10 cellular contexts compared by ENCODE assay signal in the genomic region with DNA sequence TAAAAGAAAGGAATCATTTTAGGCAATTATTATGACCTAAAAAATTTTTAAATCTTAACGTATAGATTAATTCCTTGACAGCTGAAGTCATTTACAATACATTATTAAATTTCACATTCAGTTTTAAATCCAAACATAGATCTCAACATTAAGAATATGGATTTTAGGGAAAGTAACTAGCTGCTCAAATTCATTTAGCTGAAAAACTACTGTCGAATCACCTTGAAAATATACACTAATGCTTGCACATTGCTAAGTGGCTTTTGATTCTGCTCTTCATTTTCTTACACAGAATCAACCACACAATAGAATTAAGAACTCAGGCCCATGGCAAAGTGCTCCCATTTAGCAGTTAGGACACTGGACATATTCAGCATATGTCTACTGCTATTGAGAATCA.
DNase-seq lines count a peak whose midpoint lies in the region; ATAC-seq, FAIRE-seq and TF ChIP-seq lines count a peak whose summit lies in the region.
"Had no signal": no experiment of that assay in that cellular context is flagged by ENCODE, and none has a peak within 500 bp of the region (broad histone marks: within the 10 kb centered on the region; RNA-seq: fewer than 3 reads in every experiment).

No MANE protein-coding gene starts in this region.

- no peaks in the 10 kb centered on the region for H3K9me3 Mint-ChIP-seq in activated naive CD8-positive, alpha-beta T cell (ENCODE audit: low read depth)
- H3K9me3 Mint-ChIP-seq in type B pancreatic cell: no peaks in the 10 kb centered on the region
- H3K9me3 Mint-ChIP-seq: endodermal cell, memory B cell had no signal

- H3K4me1 Mint-ChIP-seq in activated naive CD8-positive, alpha-beta T cell (ENCODE audit: low read depth): peaks cover 72% of the 10 kb centered on the region
- peaks cover 28% of the 10 kb centered on the region for H3K4me1 Mint-ChIP-seq in type B pancreatic cell (ENCODE audit: unreplicated experiment)

- TF ChIP-seq CTCF in left ventricle myocardium inferior (IDR thresholded peaks at IDR 0.05; ENCODE audit: borderline replicate concordance): no peak
- TF ChIP-seq CTCF in heart left ventricle (IDR thresholded peaks at IDR 0.05): no peak
- no peak for TF ChIP-seq CTCF in type B pancreatic cell (conservative IDR thresholded peaks at IDR 0.05)
- no peak for TF ChIP-seq CTCF in kidney (IDR thresholded peaks at IDR 0.05; ENCODE audit: borderline replicate concordance, extremely low read depth, insufficient read depth)

- H3K27me3 Mint-ChIP-seq in activated naive CD8-positive, alpha-beta T cell: no peaks in the 10 kb centered on the region
- peaks cover 3% of the 10 kb centered on the region for H3K27me3 Mint-ChIP-seq in type B pancreatic cell

- 68 to 75% (median 70%) methylated on average over 2 of the region's 2 CpGs for WGBS in heart left ventricle, 4 donors

- FAIRE-seq in kidney (lab: Jason Lieb, UNC): no peak

- intact Hi-C loops in left ventricle myocardium inferior (cut with micrococcal nuclease) (loop anchor here (5.0 kb wide), 2 partner anchors 90 to 135 kb away; no protein-coding TSS in a partner anchor), heart left ventricle (cut with DNase I) (loop anchor here in 9 of 10 donors (5.0 to 10.0 kb wide), 8 partner anchors 88 to 328 kb away; no protein-coding TSS in a partner anchor), kidney (cut with DNase I) (no loop called here)

- no peak overlapping the region for H3K9ac ChIP-seq in kidney (ENCODE audit: low read length in 2 of 2)

- H3K27me3 ChIP-seq in left ventricle myocardium inferior (ENCODE audit: low read depth) (no peaks in the 10 kb centered on the region), heart left ventricle (no peaks in the 10 kb centered on the region), mononuclear cell (ENCODE audit: insufficient read depth, low read length) (no peaks in the 10 kb centered on the region)

- H3K36me3 Mint-ChIP-seq in activated naive CD8-positive, alpha-beta T cell: no peaks in the 10 kb centered on the region
- no peaks in the 10 kb centered on the region for H3K36me3 Mint-ChIP-seq in type B pancreatic cell
- H3K36me3 Mint-ChIP-seq: memory B cell had no signal

- H3K27ac ChIP-seq in left ventricle myocardium inferior (replicated peaks) (peak overlapping the region; percentile 89), heart left ventricle (peak overlapping the region in 6 of 12 donors; percentile 4 to 91 (median 83)), kidney (ENCODE audit: low read depth in 2 of 2, low read length in 2 of 2) (no peak overlapping the region)

- DNase-seq in left ventricle myocardium inferior: no peak
- no peak for DNase-seq in heart left ventricle
- DNase-seq in type B pancreatic cell (ENCODE audit: extremely low spot score, unreplicated experiment): no peak
- DNase-seq in NCI-H1436 treated with DMSO at 0.1 percent for 48 hours (lab: John Stamatoyannopoulos, UW): no peak
- DNase-seq in kidney: no peak
- DNase-seq: endodermal cell had no signal

- H3K27ac Mint-ChIP-seq in activated naive CD8-positive, alpha-beta T cell: peak overlapping the region; percentile 98
- H3K27ac Mint-ChIP-seq in type B pancreatic cell: peak overlapping the region; percentile 84
- H3K27ac Mint-ChIP-seq: endodermal cell, memory B cell had no signal

- ATAC-seq in heart left ventricle (no peak), HG02885 (IDR thresholded peaks at IDR 0.05; ENCODE audit: poor library complexity, unreplicated experiment) (no peak)

- peak overlapping the region; percentile 90 for H3K4me3 Mint-ChIP-seq in activated naive CD8-positive, alpha-beta T cell
- peak overlapping the region; percentile 87 for H3K4me3 Mint-ChIP-seq in type B pancreatic cell
- H3K4me3 Mint-ChIP-seq: memory B cell had no signal

- H3K36me3 ChIP-seq in left ventricle myocardium inferior (no peaks in the 10 kb centered on the region), heart left ventricle (no peaks in the 10 kb centered on the region), kidney (ENCODE audit: control insufficient read depth in 1 of 2, insufficient read depth in 2 of 2, low read length in 2 of 2) (no peaks in the 10 kb centered on the region)

- H3K4me1 ChIP-seq in left ventricle myocardium inferior (peaks cover 90% of the 10 kb centered on the region), heart left ventricle (peaks cover 0 to 60% (median 21%) of the 10 kb centered on the region in 12 donors), mononuclear cell (ENCODE audit: insufficient read depth, low read length) (peaks cover 45% of the 10 kb centered on the region), kidney (ENCODE audit: control insufficient read depth in 1 of 2, insufficient read depth in 1 of 2, low read depth in 1 of 2, low read length in 2 of 2) (no peaks in the 10 kb centered on the region)

- no peak for TF ChIP-seq POLR2A in heart left ventricle (IDR thresholded peaks at IDR 0.05)

- H3K4me3 ChIP-seq in left ventricle myocardium inferior (peak overlapping the region; percentile 76), heart left ventricle (peak overlapping the region in 6 of 12 donors; percentile 65 to 92 (median 77)), mononuclear cell (ENCODE audit: low read length) (peak overlapping the region; percentile 74), kidney (ENCODE audit: low read length in 2 of 2) (no peak overlapping the region)

- H3K9me3 ChIP-seq in left ventricle myocardium inferior (replicated peaks) (no peaks in the 10 kb centered on the region), heart left ventricle (no peaks in the 10 kb centered on the region), mononuclear cell (ENCODE audit: low read depth, low read length) (no peaks in the 10 kb centered on the region), kidney (ENCODE audit: control insufficient read depth in 1 of 2, low read length in 2 of 2) (no peaks in the 10 kb centered on the region)

Comparison
In these comparisons a context has a peak if more than half of its experiments do, and no peak if none do; other contexts are left out.
1. H3K4me3 ChIP-seq: peak in left ventricle myocardium inferior (single experiment) and mononuclear cell (single experiment); none in kidney (0 of 2).